Comparison of ENCODE assay signal across 1 cellular context in the genomic region with DNA sequence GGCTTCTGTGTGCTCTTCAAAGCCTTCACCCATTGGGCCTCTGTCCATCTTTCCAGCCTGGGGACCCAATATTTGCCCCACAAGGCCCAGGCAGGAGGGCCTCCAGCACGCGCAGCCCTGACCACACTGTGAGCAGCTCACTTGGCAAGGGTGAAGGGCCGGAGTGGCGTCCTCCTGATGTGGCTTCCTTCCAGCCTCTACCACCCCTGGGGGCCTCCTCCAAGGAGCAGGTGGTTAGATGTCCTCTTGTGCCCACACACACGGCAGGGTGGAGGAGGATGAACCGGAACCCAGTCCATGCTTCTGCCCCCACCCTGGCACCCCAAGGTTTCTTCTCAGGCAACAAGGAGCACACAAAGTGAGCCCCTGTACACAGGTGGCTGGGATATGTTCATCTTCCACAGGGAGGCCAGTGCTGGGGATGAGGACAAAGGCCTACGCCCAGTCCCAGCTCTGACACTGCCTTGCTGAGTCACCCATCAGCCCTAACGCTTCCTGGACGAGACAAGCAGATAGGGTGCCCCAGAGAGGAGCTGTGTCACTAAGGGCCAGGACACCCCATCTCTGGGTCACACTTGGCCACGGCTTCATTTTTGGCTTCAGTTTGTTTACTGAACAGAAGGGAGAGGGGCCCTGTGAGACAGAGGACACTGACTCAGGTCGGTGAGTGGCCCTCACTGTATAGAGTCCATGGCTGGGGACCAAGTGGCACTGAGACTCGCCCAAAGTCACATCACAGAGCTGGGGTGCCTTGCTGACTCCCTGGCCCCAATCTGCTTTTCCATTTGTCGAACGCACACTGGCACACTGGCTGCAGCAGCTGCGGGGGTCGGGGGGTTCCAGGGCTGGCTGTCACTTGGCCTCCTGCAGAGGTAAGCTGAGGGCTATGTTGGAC.
A peak's percentile ranks its signal among the peaks of the same experiment; 100 is the strongest.
TF ChIP-seq lines count a peak whose summit lies in the region.

No MANE protein-coding gene starts in this region.

TF ChIP-seq in K562, 482 proteins besides CTCF, POLR2A, EP300 and RAD21 (continued from another document and continues in another):
- TF ChIP-seq, protein P1, sequence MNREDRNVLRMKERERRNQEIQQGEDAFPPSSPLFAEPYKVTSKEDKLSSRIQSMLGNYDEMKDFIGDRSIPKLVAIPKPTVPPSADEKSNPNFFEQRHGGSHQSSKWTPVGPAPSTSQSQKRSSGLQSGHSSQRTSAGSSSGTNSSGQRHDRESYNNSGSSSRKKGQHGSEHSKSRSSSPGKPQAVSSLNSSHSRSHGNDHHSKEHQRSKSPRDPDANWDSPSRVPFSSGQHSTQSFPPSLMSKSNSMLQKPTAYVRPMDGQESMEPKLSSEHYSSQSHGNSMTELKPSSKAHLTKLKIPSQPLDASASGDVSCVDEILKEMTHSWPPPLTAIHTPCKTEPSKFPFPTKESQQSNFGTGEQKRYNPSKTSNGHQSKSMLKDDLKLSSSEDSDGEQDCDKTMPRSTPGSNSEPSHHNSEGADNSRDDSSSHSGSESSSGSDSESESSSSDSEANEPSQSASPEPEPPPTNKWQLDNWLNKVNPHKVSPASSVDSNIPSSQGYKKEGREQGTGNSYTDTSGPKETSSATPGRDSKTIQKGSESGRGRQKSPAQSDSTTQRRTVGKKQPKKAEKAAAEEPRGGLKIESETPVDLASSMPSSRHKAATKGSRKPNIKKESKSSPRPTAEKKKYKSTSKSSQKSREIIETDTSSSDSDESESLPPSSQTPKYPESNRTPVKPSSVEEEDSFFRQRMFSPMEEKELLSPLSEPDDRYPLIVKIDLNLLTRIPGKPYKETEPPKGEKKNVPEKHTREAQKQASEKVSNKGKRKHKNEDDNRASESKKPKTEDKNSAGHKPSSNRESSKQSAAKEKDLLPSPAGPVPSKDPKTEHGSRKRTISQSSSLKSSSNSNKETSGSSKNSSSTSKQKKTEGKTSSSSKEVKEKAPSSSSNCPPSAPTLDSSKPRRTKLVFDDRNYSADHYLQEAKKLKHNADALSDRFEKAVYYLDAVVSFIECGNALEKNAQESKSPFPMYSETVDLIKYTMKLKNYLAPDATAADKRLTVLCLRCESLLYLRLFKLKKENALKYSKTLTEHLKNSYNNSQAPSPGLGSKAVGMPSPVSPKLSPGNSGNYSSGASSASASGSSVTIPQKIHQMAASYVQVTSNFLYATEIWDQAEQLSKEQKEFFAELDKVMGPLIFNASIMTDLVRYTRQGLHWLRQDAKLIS (CRISPR knock-in tag; IDR thresholded peaks at IDR 0.05), result no peak
- TF ChIP-seq DPF2 (IDR thresholded peaks at IDR 0.05), result peak; percentile 80
- TF ChIP-seq DDX20 (tag; IDR thresholded peaks at IDR 0.05; ENCODE audit: low read depth), result no peak
- no peak for TF ChIP-seq RBM17 (IDR thresholded peaks at IDR 0.05; ENCODE audit: borderline replicate concordance, low read depth, low read length)
- TF ChIP-seq KLF13 (tag; IDR thresholded peaks at IDR 0.05; ENCODE audit: borderline replicate concordance, low read depth), result no peak
- TF ChIP-seq, protein P2, sequence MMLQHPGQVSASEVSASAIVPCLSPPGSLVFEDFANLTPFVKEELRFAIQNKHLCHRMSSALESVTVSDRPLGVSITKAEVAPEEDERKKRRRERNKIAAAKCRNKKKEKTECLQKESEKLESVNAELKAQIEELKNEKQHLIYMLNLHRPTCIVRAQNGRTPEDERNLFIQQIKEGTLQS (IDR thresholded peaks at IDR 0.05), result peak; percentile 83
- TF ChIP-seq, protein P2 (CRISPR knock-in tag; conservative IDR thresholded peaks at IDR 0.05), result no peak
- TF ChIP-seq FOXM1 (IDR thresholded peaks at IDR 0.05; ENCODE audit: low read depth), result no peak
- no peak for TF ChIP-seq FOXM1 (CRISPR knock-in tag; IDR thresholded peaks at IDR 0.05; ENCODE audit: low read depth)
- TF ChIP-seq ZNF79 (CRISPR knock-in tag; IDR thresholded peaks at IDR 0.05; ENCODE audit: low read depth), result no peak
- peak; percentile 54; the same call in 1 of the 2 replicates for TF ChIP-seq NFE2L1 (tag; IDR thresholded peaks at IDR 0.05; ENCODE audit: borderline replicate concordance, low read depth)
- TF ChIP-seq, protein P3, sequence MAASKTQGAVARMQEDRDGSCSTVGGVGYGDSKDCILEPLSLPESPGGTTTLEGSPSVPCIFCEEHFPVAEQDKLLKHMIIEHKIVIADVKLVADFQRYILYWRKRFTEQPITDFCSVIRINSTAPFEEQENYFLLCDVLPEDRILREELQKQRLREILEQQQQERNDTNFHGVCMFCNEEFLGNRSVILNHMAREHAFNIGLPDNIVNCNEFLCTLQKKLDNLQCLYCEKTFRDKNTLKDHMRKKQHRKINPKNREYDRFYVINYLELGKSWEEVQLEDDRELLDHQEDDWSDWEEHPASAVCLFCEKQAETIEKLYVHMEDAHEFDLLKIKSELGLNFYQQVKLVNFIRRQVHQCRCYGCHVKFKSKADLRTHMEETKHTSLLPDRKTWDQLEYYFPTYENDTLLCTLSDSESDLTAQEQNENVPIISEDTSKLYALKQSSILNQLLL (CRISPR knock-in tag; IDR thresholded peaks at IDR 0.05; ENCODE audit: borderline replicate concordance), result no peak
- TF ChIP-seq ZNF445 (CRISPR knock-in tag; IDR thresholded peaks at IDR 0.05; ENCODE audit: low read depth), result no peak
- TF ChIP-seq, protein P4, sequence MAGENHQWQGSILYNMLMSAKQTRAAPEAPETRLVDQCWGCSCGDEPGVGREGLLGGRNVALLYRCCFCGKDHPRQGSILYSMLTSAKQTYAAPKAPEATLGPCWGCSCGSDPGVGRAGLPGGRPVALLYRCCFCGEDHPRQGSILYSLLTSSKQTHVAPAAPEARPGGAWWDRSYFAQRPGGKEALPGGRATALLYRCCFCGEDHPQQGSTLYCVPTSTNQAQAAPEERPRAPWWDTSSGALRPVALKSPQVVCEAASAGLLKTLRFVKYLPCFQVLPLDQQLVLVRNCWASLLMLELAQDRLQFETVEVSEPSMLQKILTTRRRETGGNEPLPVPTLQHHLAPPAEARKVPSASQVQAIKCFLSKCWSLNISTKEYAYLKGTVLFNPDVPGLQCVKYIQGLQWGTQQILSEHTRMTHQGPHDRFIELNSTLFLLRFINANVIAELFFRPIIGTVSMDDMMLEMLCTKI (IDR thresholded peaks at IDR 0.05; ENCODE audit: partially characterized antibody), result no peak
- no peak for TF ChIP-seq TCF7 (IDR thresholded peaks at IDR 0.05; ENCODE audit: borderline replicate concordance)
- TF ChIP-seq KAT7 (CRISPR knock-in tag; IDR thresholded peaks at IDR 0.05; ENCODE audit: borderline replicate concordance), result peak; percentile 27; the same call in 1 of the 2 replicates
- TF ChIP-seq PHF20 (IDR thresholded peaks at IDR 0.05; ENCODE audit: partially characterized antibody), result no peak
- TF ChIP-seq MTA2 (IDR thresholded peaks at IDR 0.05; ENCODE audit: low read depth), result no peak
- TF ChIP-seq THRAP3 (IDR thresholded peaks at IDR 0.05; ENCODE audit: borderline replicate concordance), result no peak; the same call in 1 of the 2 replicates
- no peak for TF ChIP-seq SRSF7 (optimal IDR thresholded peaks at IDR 0.05; ENCODE audit: low read depth, low read length)
- TF ChIP-seq GATA2 (CRISPR knock-in tag; IDR thresholded peaks at IDR 0.05), result no peak
- no peak for TF ChIP-seq CHCHD3 (CRISPR knock-in tag; IDR thresholded peaks at IDR 0.05)
- peak; percentile 69 for TF ChIP-seq ZEB2 (IDR thresholded peaks at IDR 0.05)
- no peak for TF ChIP-seq SETDB1 (IDR thresholded peaks at IDR 0.05; ENCODE audit: low read length)
- TF ChIP-seq PYGO2 (tag; IDR thresholded peaks at IDR 0.05), result no peak
- no peak for TF ChIP-seq SRSF1 (IDR thresholded peaks at IDR 0.05; ENCODE audit: low read depth, low read length)
- no peak for TF ChIP-seq NCOA6 (IDR thresholded peaks at IDR 0.05)
- no peak for TF ChIP-seq ZNF76 (CRISPR knock-in tag; IDR thresholded peaks at IDR 0.05; ENCODE audit: borderline replicate concordance)
- TF ChIP-seq MAZ (CRISPR knock-in tag; conservative IDR thresholded peaks at IDR 0.05 in 1 of 2, IDR thresholded peaks at IDR 0.05 in 1 of 2), result 0 out of 4 replicates have a peak, but pooled peaks have one; percentile 29 to 48
- TF ChIP-seq RBM34 (IDR thresholded peaks at IDR 0.05; ENCODE audit: borderline replicate concordance, insufficient read depth, low read length), result no peak
- TF ChIP-seq, protein P5, sequence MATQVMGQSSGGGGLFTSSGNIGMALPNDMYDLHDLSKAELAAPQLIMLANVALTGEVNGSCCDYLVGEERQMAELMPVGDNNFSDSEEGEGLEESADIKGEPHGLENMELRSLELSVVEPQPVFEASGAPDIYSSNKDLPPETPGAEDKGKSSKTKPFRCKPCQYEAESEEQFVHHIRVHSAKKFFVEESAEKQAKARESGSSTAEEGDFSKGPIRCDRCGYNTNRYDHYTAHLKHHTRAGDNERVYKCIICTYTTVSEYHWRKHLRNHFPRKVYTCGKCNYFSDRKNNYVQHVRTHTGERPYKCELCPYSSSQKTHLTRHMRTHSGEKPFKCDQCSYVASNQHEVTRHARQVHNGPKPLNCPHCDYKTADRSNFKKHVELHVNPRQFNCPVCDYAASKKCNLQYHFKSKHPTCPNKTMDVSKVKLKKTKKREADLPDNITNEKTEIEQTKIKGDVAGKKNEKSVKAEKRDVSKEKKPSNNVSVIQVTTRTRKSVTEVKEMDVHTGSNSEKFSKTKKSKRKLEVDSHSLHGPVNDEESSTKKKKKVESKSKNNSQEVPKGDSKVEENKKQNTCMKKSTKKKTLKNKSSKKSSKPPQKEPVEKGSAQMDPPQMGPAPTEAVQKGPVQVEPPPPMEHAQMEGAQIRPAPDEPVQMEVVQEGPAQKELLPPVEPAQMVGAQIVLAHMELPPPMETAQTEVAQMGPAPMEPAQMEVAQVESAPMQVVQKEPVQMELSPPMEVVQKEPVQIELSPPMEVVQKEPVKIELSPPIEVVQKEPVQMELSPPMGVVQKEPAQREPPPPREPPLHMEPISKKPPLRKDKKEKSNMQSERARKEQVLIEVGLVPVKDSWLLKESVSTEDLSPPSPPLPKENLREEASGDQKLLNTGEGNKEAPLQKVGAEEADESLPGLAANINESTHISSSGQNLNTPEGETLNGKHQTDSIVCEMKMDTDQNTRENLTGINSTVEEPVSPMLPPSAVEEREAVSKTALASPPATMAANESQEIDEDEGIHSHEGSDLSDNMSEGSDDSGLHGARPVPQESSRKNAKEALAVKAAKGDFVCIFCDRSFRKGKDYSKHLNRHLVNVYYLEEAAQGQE (CRISPR knock-in tag; IDR thresholded peaks at IDR 0.05; ENCODE audit: low read depth), result no peak
- TF ChIP-seq ZNF436 (CRISPR knock-in tag; IDR thresholded peaks at IDR 0.05), result no peak
- TF ChIP-seq MAFF (IDR thresholded peaks at IDR 0.05; ENCODE audit: low read length), result peak; percentile 85
- TF ChIP-seq, protein P6, sequence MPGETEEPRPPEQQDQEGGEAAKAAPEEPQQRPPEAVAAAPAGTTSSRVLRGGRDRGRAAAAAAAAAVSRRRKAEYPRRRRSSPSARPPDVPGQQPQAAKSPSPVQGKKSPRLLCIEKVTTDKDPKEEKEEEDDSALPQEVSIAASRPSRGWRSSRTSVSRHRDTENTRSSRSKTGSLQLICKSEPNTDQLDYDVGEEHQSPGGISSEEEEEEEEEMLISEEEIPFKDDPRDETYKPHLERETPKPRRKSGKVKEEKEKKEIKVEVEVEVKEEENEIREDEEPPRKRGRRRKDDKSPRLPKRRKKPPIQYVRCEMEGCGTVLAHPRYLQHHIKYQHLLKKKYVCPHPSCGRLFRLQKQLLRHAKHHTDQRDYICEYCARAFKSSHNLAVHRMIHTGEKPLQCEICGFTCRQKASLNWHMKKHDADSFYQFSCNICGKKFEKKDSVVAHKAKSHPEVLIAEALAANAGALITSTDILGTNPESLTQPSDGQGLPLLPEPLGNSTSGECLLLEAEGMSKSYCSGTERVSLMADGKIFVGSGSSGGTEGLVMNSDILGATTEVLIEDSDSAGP (CRISPR knock-in tag; IDR thresholded peaks at IDR 0.05), result no peak
- TF ChIP-seq MIER1 (IDR thresholded peaks at IDR 0.05; ENCODE audit: low read depth), result no peak
- no peak for TF ChIP-seq MEF2A (IDR thresholded peaks at IDR 0.05; ENCODE audit: control insufficient read depth, low read depth, low read length)
- no peak for TF ChIP-seq SMAD3 (CRISPR knock-in tag; conservative IDR thresholded peaks at IDR 0.05)
- TF ChIP-seq, protein P7, sequence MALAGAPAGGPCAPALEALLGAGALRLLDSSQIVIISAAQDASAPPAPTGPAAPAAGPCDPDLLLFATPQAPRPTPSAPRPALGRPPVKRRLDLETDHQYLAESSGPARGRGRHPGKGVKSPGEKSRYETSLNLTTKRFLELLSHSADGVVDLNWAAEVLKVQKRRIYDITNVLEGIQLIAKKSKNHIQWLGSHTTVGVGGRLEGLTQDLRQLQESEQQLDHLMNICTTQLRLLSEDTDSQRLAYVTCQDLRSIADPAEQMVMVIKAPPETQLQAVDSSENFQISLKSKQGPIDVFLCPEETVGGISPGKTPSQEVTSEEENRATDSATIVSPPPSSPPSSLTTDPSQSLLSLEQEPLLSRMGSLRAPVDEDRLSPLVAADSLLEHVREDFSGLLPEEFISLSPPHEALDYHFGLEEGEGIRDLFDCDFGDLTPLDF (CRISPR knock-in tag; IDR thresholded peaks at IDR 0.05), result no peak
- TF ChIP-seq CBX8 (IDR thresholded peaks at IDR 0.05; ENCODE audit: borderline replicate concordance, extremely low read depth, low read depth, low read length, poor library complexity, severe bottlenecking), result no peak
- 0 out of 2 replicates have a peak, but pooled peaks have one; percentile 41 for TF ChIP-seq CXXC5 (CRISPR knock-in tag; IDR thresholded peaks at IDR 0.05)
- TF ChIP-seq, protein P8, sequence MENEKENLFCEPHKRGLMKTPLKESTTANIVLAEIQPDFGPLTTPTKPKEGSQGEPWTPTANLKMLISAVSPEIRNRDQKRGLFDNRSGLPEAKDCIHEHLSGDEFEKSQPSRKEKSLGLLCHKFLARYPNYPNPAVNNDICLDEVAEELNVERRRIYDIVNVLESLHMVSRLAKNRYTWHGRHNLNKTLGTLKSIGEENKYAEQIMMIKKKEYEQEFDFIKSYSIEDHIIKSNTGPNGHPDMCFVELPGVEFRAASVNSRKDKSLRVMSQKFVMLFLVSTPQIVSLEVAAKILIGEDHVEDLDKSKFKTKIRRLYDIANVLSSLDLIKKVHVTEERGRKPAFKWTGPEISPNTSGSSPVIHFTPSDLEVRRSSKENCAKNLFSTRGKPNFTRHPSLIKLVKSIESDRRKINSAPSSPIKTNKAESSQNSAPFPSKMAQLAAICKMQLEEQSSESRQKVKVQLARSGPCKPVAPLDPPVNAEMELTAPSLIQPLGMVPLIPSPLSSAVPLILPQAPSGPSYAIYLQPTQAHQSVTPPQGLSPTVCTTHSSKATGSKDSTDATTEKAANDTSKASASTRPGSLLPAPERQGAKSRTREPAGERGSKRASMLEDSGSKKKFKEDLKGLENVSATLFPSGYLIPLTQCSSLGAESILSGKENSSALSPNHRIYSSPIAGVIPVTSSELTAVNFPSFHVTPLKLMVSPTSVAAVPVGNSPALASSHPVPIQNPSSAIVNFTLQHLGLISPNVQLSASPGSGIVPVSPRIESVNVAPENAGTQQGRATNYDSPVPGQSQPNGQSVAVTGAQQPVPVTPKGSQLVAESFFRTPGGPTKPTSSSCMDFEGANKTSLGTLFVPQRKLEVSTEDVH (IDR thresholded peaks at IDR 0.05; ENCODE audit: low read depth, partially characterized antibody), result peak; percentile 22
